ENCODE assay signal across 14 cellular contexts in genomic region chr12:65532744-65533143, GRCh38.
DNase-seq lines count a peak whose midpoint lies in the region; ATAC-seq and TF ChIP-seq lines count a peak whose summit lies in the region.
"Had no signal": no experiment of that assay in that cellular context is flagged by ENCODE, and none has a peak within 500 bp of the region (broad histone marks: within the 10 kb centered on the region; RNA-seq: fewer than 3 reads in every experiment).

No MANE protein-coding gene starts in this region.

- POLR2A ChIA-PET in AG04450 (lab: Yijun Ruan, JAX) (interaction anchor here (0.8 to 1.5 kb wide), 3 partner anchors 33 to 205 kb away, joined by 3 to 7 read pairs (median 4); no protein-coding TSS in a partner anchor), HEK293T (lab: Yijun Ruan, JAX) (interaction anchor here (1.5 kb wide), 1 partner anchor 21 kb away, joined by 3 read pairs; no protein-coding TSS in a partner anchor)

- ATAC-seq in GM21423 (IDR thresholded peaks at IDR 0.05; ENCODE audit: unreplicated experiment), result no peak
- ATAC-seq in HG03439 (IDR thresholded peaks at IDR 0.05; ENCODE audit: unreplicated experiment), result no peak
- ATAC-seq in HG03196 (IDR thresholded peaks at IDR 0.05; ENCODE audit: unreplicated experiment), result no peak

- no peaks in the 10 kb centered on the region; the same call in 1 of the 2 replicates for H3K9me3 ChIP-seq in AG04450 (ENCODE audit: control insufficient read depth, insufficient read depth, low read length)

- CTCF ChIA-PET in AG04450 (lab: Charles Lee) (interaction anchor here (0.5 to 2.4 kb wide), 2 partner anchors 24 to 56 kb away, joined by 7 to 14 read pairs; no protein-coding TSS in a partner anchor), HEK293T (lab: Yijun Ruan, JAX) (interaction anchor here (0.6 to 2.7 kb wide), 3 partner anchors 9 to 200 kb away, joined by 3 to 15 read pairs (median 5); no protein-coding TSS in a partner anchor)

- in situ Hi-C loops in SK-MEL-5 (cut with HindIII; ENCODE audit: low pct_unique_long_range_greater_than_20kb, low sequenced_read_pairs), result no loop called here

- TF ChIP-seq CTCF in AG04450 (IDR thresholded peaks at IDR 0.05; ENCODE audit: low read depth, low read length), result no peak

- H3K27me3 ChIP-seq in AG04450 (ENCODE audit: control insufficient read depth, insufficient read depth, low read length), result no peaks in the 10 kb centered on the region

- DNase-seq in AG04450 (ENCODE audit: low read depth, low spot score) (no peak), HEK293T (ENCODE audit: extremely low spot score) (peak; percentile 53), SK-MEL-5 (ENCODE audit: low read depth, low spot score) (peak; percentile 57), iris pigment epithelial cell (ENCODE audit: low read depth) (peak; percentile 93), iPS-NIHi7 (ENCODE audit: extremely low spot score) (no peak)
- DNase-seq: activated CD8-positive, alpha-beta memory T cell treated with anti-CD3 and anti-CD28 coated beads, Interleukin-2, amount 50 U/mL, for 48 hours; CD4-positive, alpha-beta T cell; cerebellar nuclear complex; hippocampal formation; NCI-H2171 treated with DMSO at 0.1 percent for 48 hours; T-helper 1 cell had no signal

- no peak overlapping the region for H3K4me3 ChIP-seq in AG04450 (ENCODE audit: low read depth, low read length)

- peak overlapping the region; percentile 85 for H3K27ac ChIP-seq in AG04450 (ENCODE audit: low read depth, low read length)

TF ChIP-seq in HEK293T, 16 proteins besides CTCF, POLR2A, EP300 and RAD21:
- TF ChIP-seq BHLHE40 (IDR thresholded peaks at IDR 0.05; ENCODE audit: borderline replicate concordance) (no peak), FOXK2 (IDR thresholded peaks at IDR 0.05) (no peak), HDGF (IDR thresholded peaks at IDR 0.05; ENCODE audit: borderline replicate concordance) (no peak), ZNF384 (IDR thresholded peaks at IDR 0.05) (0 out of 2 replicates have a peak, but pooled peaks have one; percentile 35)
TF ChIP-seq in HEK293T: peak in this region for 1.

Comparison
In these comparisons a context has a peak if more than half of its experiments do, and no peak if none do; other contexts are left out.
1. DNase-seq: peak in HEK293T (single experiment), SK-MEL-5 (single experiment) and iris pigment epithelial cell (single experiment); none in AG04450 (single experiment) and iPS-NIHi7 (single experiment).